1 cellular context compared by ENCODE assay signal in genomic region chr9:94374176-94375056, GRCh38.
TF ChIP-seq lines count a peak whose summit lies in the region.

No MANE protein-coding gene starts in this region.

TF ChIP-seq in H1, 55 proteins besides CTCF, POLR2A, EP300 and RAD21 (continued from another document):
- TF ChIP-seq TBP (IDR thresholded peaks at IDR 0.05; ENCODE audit: low read depth, low read length) (peak; percentile 81), SRF (IDR thresholded peaks at IDR 0.05; ENCODE audit: low read depth, low read length) (peak; percentile 18; the same call in 1 of the 2 replicates), POLR2AphosphoS5 (IDR thresholded peaks at IDR 0.05; ENCODE audit: low read depth, low read length) (peak; percentile 70), PHF8 (conservative IDR thresholded peaks at IDR 0.05; ENCODE audit: low read depth, low read length) (peak; percentile 59; the same call in 1 of the 2 replicates), ATF3 (IDR thresholded peaks at IDR 0.05; ENCODE audit: insufficient read depth, low read depth, low read length) (0 out of 2 replicates have a peak, but pooled peaks have one; percentile 21), SIN3A (conservative IDR thresholded peaks at IDR 0.05 in 1 of 2, IDR thresholded peaks at IDR 0.05 in 1 of 2; ENCODE audit: low read depth in 1 of 2, low read length in 2 of 2) (0 out of 4 replicates have a peak, but pooled peaks of 1 of the 2 experiments have one; percentile 16), TAF1 (IDR thresholded peaks at IDR 0.05; ENCODE audit: low read depth, low read length) (peak; percentile 78; the same call in 1 of the 2 replicates)
